In the genomic region with DNA sequence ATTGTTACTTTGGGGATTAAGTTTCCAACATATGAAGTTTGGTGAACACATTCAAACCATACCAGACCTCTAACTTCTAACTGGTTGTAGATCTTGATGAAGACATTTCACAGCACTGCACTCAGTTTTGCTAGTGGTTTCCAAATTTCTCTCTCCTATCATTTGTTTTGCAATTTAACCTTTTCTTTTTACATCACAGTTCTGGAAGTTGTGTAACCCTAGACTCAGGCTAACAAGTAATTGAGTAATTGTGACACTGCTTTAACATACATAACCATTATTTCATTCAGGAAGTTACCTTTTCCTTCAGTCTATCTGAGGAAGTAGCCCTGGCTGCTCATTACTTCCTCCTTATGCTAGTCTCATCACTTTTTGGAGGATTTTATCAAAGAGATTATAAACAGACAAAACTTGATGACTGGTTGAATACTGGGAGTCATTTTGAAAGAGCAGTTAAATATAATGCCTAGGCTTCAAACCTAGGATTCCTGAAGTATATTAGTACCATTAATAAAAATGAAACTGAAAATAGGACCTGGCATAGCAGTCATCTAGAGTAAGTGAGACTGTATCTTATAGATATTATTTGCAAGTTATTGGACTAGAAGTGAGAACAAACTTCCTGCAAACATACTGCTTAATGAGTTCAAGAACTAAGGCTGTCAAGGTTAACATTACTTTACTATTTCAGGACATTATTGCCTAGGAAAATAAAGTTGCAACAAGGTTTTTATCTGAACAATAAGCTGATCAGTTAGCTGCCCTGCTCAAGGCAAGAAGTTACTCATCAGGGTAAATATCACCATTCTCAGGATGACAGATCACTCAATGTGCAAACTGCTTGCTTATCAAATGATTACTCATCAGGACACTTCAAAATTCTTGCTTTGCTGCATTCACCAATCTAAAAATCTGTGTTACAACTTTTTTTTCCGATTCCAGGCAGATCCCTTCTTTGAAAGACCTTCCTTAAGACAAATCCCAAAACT, we compare ENCODE assay signal across 11 cellular contexts. TPM values are rescaled to one million over a fixed set of nuclear protein-coding genes. Genes with fewer than 3 reads are reported as not detected.
DNase-seq lines count a peak whose midpoint lies in the region; ATAC-seq, FAIRE-seq and TF ChIP-seq lines count a peak whose summit lies in the region.
"Had no signal": no experiment of that assay in that cellular context is flagged by ENCODE, and none has a peak within 500 bp of the region (broad histone marks: within the 10 kb centered on the region; RNA-seq: fewer than 3 reads in every experiment).

No MANE protein-coding gene starts in this region.

- FAIRE-seq in GM18507 (lab: Jason Lieb, UNC): peak; percentile 24
- no peak for FAIRE-seq in bronchial epithelial cell (lab: Jason Lieb, UNC)

- DNase-seq in GM18507 (ENCODE audit: extremely low spot score, insufficient read length, low read depth) (no peak), bronchial epithelial cell (ENCODE audit: low read depth) (peak; percentile 54), GM23338 (ENCODE audit: low spot score) (no peak), DMS79 treated with DMSO at 0.1 percent for 48 hours (lab: John Stamatoyannopoulos, UW) (no peak), NCI-H1048 (lab: John Stamatoyannopoulos, UW) (no peak), DMS79 (lab: John Stamatoyannopoulos, UW) (no peak)
- DNase-seq: SJCRH30 had no signal

- no peaks in the 10 kb centered on the region for H3K27me3 Mint-ChIP-seq in GM23338 (ENCODE audit: insufficient read depth, low read depth, poor library complexity)

- H2AFZ ChIP-seq in GM23338: no peak overlapping the region
- H2AFZ ChIP-seq: parathyroid adenoma had no signal

- H3K9me3 Mint-ChIP-seq in GM23338: no peaks in the 10 kb centered on the region

- no peaks in the 10 kb centered on the region for H3F3A ChIP-seq in GM23338 (replicated peaks; ENCODE audit: low read depth)

- no peak overlapping the region for H3K27ac ChIP-seq in GM23338 (ENCODE audit: low read depth)
- H3K27ac ChIP-seq: parathyroid adenoma, SJCRH30 had no signal

- H3K27ac Mint-ChIP-seq in GM23338: no peak overlapping the region

- H3K79me2 ChIP-seq in GM23338 (replicated peaks; ENCODE audit: insufficient read depth): no peaks in the 10 kb centered on the region
- H3K79me2 ChIP-seq: parathyroid adenoma had no signal

- no peak overlapping the region for H3K4me3 ChIP-seq in bronchial epithelial cell (ENCODE audit: low read depth, low read length)
- no peak overlapping the region for H3K4me3 ChIP-seq in GM23338
- H3K4me3 ChIP-seq: SJCRH30 had no signal

- H3K4me1 Mint-ChIP-seq in GM23338: peaks cover 5% of the 10 kb centered on the region; the same call in 1 of the 3 replicates

- no peaks in the 10 kb centered on the region for H4K20me1 ChIP-seq in GM23338 (replicated peaks; ENCODE audit: insufficient read depth)

- ATAC-seq in GM21737 (IDR thresholded peaks at IDR 0.05; ENCODE audit: unreplicated experiment) (peak; percentile 65), HG03571 (IDR thresholded peaks at IDR 0.05; ENCODE audit: unreplicated experiment) (peak; percentile 52), GM23338 (no peak)

- H3K4me1 ChIP-seq in GM23338 (ENCODE audit: insufficient read depth): no peaks in the 10 kb centered on the region
- H3K4me1 ChIP-seq: parathyroid adenoma, SJCRH30 had no signal

- no peaks in the 10 kb centered on the region for H3K27me3 ChIP-seq in bronchial epithelial cell (ENCODE audit: control insufficient read depth, insufficient read depth, low read length)
- H3K27me3 ChIP-seq in GM23338 (ENCODE audit: insufficient read depth): no peaks in the 10 kb centered on the region
- H3K27me3 ChIP-seq: SJCRH30 had no signal

- no peaks in the 10 kb centered on the region for H3K36me3 ChIP-seq in bronchial epithelial cell (ENCODE audit: control insufficient read depth, insufficient read depth, low read length)
- no peaks in the 10 kb centered on the region for H3K36me3 ChIP-seq in GM23338 (ENCODE audit: insufficient read depth)
- H3K36me3 ChIP-seq: SJCRH30 had no signal

- H3K9me2 ChIP-seq in GM23338 (ENCODE audit: insufficient read depth): no peaks in the 10 kb centered on the region

- H3K36me3 Mint-ChIP-seq in GM23338 (ENCODE audit: low read depth): no peaks in the 10 kb centered on the region

- H3K4me2 ChIP-seq in GM23338: no peak overlapping the region

- H3K4me3 Mint-ChIP-seq in GM23338: no peak overlapping the region

- no peak for TF ChIP-seq CTCF in bronchial epithelial cell (IDR thresholded peaks at IDR 0.05; ENCODE audit: insufficient read depth, low read length, severe bottlenecking)
- no peak for TF ChIP-seq CTCF in GM23338 (conservative IDR thresholded peaks at IDR 0.05; ENCODE audit: low read depth in 2 of 2)

TF ChIP-seq in GM23338, 12 proteins besides CTCF, POLR2A, EP300 and RAD21:
- TF ChIP-seq, protein P1, sequence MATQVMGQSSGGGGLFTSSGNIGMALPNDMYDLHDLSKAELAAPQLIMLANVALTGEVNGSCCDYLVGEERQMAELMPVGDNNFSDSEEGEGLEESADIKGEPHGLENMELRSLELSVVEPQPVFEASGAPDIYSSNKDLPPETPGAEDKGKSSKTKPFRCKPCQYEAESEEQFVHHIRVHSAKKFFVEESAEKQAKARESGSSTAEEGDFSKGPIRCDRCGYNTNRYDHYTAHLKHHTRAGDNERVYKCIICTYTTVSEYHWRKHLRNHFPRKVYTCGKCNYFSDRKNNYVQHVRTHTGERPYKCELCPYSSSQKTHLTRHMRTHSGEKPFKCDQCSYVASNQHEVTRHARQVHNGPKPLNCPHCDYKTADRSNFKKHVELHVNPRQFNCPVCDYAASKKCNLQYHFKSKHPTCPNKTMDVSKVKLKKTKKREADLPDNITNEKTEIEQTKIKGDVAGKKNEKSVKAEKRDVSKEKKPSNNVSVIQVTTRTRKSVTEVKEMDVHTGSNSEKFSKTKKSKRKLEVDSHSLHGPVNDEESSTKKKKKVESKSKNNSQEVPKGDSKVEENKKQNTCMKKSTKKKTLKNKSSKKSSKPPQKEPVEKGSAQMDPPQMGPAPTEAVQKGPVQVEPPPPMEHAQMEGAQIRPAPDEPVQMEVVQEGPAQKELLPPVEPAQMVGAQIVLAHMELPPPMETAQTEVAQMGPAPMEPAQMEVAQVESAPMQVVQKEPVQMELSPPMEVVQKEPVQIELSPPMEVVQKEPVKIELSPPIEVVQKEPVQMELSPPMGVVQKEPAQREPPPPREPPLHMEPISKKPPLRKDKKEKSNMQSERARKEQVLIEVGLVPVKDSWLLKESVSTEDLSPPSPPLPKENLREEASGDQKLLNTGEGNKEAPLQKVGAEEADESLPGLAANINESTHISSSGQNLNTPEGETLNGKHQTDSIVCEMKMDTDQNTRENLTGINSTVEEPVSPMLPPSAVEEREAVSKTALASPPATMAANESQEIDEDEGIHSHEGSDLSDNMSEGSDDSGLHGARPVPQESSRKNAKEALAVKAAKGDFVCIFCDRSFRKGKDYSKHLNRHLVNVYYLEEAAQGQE (IDR thresholded peaks at IDR 0.05; ENCODE audit: unreplicated experiment): no peak
TF ChIP-seq in GM23338: peak in this region for 0.

RNA-seq across cellular contexts. Expression of a gene that starts 25.6 kb away (rescaled TPM):
- not detected in 2 replicates for total RNA-seq in bronchial epithelial cell
- total RNA-seq in GM23338 (2014; rRNA removed; shearing (Covaris generic)): 0.07 and 0.08 TPM in 2 replicates
- polyA plus RNA-seq in GM23338 (2016; fragmentation: Nextera tagmentation; extraction: Ambion mirVana): 0.07 TPM in 1 of 2 replicates, not detected in the other
- polyA plus RNA-seq: adipose tissue had no signal
